ENCODE assay signal across 1 cellular context in genomic region chr2:74527741-74528140, GRCh38.
TF ChIP-seq lines count a peak whose summit lies in the region.

No MANE protein-coding gene starts in this region.

TF ChIP-seq in K562, 482 proteins besides CTCF, POLR2A, EP300 and RAD21:
- TF ChIP-seq ZFP36 (IDR thresholded peaks at IDR 0.05; ENCODE audit: low read depth, low read length, partially characterized antibody) (no peak), ZFP1 (CRISPR knock-in tag; IDR thresholded peaks at IDR 0.05) (no peak), MTA1 (IDR thresholded peaks at IDR 0.05; ENCODE audit: borderline replicate concordance) (no peak), ZNF274 (IDR thresholded peaks at IDR 0.05; ENCODE audit: borderline replicate concordance, low read depth, low read length) (no peak), DPF2 (IDR thresholded peaks at IDR 0.05) (no peak), TAF1 (IDR thresholded peaks at IDR 0.05; ENCODE audit: control insufficient read depth, extremely low read depth, insufficient read depth, low read length, severe bottlenecking) (no peak), ZBTB5 (IDR thresholded peaks at IDR 0.05) (no peak), CTBP1 (IDR thresholded peaks at IDR 0.05; ENCODE audit: borderline replicate concordance) (no peak), MXI1 (IDR thresholded peaks at IDR 0.05; ENCODE audit: low read depth, low read length) (no peak), ZNF253 (CRISPR knock-in tag; conservative IDR thresholded peaks at IDR 0.05) (no peak), MCM5 (IDR thresholded peaks at IDR 0.05; ENCODE audit: low read depth) (no peak), NUFIP1 (IDR thresholded peaks at IDR 0.05; ENCODE audit: partially characterized antibody) (no peak), ZSCAN32 (CRISPR knock-in tag; IDR thresholded peaks at IDR 0.05) (no peak), ZNF263 (CRISPR knock-in tag; IDR thresholded peaks at IDR 0.05; ENCODE audit: borderline replicate concordance) (no peak), HIVEP1 (CRISPR knock-in tag; IDR thresholded peaks at IDR 0.05) (no peak), RAD51 (IDR thresholded peaks at IDR 0.05; ENCODE audit: borderline replicate concordance, low read depth) (no peak), ID3 (CRISPR knock-in tag; IDR thresholded peaks at IDR 0.05) (no peak), ID3 (tag; IDR thresholded peaks at IDR 0.05) (no peak), IRF2 (CRISPR knock-in tag; IDR thresholded peaks at IDR 0.05) (no peak)
